Comparison of ENCODE assay signal across 1 cellular context in the genomic region with DNA sequence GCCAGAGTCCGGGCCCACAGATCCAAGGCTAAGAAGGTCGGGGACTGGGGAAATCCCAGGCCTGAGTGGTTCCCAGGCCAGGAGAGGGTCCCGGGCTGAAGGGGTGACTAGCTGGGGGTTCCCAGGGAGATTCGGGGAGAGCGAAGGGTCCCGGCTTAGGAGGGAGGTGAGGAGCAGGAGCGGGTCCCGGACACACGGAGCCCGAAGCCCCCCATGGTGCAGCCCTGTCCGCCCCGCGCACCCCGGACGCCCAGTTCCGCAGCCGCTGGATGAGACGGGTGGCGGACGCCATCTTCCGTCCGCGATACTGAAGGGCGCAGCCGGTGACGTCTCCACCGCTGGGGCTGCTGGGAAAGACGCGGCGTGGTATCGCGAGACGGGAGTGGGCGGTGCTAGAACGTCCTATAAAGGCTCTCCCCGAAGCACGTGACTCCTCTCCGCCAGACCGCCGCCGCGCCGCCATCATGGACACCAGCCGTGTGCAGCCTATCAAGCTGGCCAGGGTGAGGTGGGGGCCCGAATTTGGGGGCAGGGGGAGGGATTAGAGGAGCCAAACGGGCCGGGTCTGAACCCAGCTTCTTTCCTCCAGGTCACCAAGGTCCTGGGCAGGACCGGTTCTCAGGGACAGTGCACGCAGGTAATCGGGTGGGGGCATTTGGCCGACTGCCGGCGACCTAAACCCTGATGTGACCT.
TF ChIP-seq lines count a peak whose summit lies in the region.

A gene (minus strand): TSS at position 309 of the 693 bp plus-strand sequence. CDS start 17 bp downstream, at position 292.
A gene (plus strand): TSS at position 430 of the 693 bp plus-strand sequence. CDS start 35 bp downstream, at position 465.

TF ChIP-seq in GM23338, 12 proteins besides CTCF, POLR2A, EP300 and RAD21:
- no peak for TF ChIP-seq EZH2 (IDR thresholded peaks at IDR 0.05; ENCODE audit: low read depth, unreplicated experiment)
- TF ChIP-seq, protein P1, sequence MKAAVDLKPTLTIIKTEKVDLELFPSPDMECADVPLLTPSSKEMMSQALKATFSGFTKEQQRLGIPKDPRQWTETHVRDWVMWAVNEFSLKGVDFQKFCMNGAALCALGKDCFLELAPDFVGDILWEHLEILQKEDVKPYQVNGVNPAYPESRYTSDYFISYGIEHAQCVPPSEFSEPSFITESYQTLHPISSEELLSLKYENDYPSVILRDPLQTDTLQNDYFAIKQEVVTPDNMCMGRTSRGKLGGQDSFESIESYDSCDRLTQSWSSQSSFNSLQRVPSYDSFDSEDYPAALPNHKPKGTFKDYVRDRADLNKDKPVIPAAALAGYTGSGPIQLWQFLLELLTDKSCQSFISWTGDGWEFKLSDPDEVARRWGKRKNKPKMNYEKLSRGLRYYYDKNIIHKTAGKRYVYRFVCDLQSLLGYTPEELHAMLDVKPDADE (IDR thresholded peaks at IDR 0.05) = peak; percentile 90
- TF ChIP-seq CREB1 (CRISPR knock-in tag; IDR thresholded peaks at IDR 0.05; ENCODE audit: low read depth) = peak; percentile 96
- TF ChIP-seq ZNF331 (CRISPR knock-in tag; IDR thresholded peaks at IDR 0.05; ENCODE audit: low read depth) = no peak
- TF ChIP-seq EZH2phosphoT487 (IDR thresholded peaks at IDR 0.05; ENCODE audit: unreplicated experiment) = no peak
- TF ChIP-seq, protein P2, sequence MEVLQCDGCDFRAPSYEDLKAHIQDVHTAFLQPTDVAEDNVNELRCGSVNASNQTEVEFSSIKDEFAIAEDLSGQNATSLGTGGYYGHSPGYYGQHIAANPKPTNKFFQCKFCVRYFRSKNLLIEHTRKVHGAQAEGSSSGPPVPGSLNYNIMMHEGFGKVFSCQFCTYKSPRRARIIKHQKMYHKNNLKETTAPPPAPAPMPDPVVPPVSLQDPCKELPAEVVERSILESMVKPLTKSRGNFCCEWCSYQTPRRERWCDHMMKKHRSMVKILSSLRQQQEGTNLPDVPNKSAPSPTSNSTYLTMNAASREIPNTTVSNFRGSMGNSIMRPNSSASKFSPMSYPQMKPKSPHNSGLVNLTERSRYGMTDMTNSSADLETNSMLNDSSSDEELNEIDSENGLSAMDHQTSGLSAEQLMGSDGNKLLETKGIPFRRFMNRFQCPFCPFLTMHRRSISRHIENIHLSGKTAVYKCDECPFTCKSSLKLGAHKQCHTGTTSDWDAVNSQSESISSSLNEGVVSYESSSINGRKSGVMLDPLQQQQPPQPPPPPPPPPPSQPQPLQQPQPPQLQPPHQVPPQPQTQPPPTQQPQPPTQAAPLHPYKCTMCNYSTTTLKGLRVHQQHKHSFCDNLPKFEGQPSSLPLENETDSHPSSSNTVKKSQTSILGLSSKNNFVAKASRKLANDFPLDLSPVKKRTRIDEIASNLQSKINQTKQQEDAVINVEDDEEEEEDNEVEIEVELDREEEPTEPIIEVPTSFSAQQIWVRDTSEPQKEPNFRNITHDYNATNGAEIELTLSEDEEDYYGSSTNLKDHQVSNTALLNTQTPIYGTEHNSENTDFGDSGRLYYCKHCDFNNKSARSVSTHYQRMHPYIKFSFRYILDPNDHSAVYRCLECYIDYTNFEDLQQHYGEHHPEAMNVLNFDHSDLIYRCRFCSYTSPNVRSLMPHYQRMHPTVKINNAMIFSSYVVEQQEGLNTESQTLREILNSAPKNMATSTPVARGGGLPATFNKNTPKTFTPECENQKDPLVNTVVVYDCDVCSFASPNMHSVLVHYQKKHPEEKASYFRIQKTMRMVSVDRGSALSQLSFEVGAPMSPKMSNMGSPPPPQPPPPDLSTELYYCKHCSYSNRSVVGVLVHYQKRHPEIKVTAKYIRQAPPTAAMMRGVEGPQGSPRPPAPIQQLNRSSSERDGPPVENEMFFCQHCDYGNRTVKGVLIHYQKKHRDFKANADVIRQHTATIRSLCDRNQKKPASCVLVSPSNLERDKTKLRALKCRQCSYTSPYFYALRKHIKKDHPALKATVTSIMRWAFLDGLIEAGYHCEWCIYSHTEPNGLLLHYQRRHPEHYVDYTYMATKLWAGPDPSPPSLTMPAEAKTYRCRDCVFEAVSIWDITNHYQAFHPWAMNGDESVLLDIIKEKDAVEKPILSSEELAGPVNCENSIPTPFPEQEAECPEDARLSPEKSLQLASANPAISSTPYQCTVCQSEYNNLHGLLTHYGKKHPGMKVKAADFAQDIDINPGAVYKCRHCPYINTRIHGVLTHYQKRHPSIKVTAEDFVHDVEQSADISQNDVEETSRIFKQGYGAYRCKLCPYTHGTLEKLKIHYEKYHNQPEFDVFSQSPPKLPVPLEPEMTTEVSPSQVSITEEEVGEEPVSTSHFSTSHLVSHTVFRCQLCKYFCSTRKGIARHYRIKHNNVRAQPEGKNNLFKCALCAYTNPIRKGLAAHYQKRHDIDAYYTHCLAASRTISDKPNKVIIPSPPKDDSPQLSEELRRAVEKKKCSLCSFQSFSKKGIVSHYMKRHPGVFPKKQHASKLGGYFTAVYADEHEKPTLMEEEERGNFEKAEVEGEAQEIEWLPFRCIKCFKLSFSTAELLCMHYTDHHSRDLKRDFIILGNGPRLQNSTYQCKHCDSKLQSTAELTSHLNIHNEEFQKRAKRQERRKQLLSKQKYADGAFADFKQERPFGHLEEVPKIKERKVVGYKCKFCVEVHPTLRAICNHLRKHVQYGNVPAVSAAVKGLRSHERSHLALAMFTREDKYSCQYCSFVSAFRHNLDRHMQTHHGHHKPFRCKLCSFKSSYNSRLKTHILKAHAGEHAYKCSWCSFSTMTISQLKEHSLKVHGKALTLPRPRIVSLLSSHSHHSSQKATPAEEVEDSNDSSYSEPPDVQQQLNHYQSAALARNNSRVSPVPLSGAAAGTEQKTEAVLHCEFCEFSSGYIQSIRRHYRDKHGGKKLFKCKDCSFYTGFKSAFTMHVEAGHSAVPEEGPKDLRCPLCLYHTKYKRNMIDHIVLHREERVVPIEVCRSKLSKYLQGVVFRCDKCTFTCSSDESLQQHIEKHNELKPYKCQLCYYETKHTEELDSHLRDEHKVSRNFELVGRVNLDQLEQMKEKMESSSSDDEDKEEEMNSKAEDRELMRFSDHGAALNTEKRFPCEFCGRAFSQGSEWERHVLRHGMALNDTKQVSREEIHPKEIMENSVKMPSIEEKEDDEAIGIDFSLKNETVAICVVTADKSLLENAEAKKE (CRISPR knock-in tag; IDR thresholded peaks at IDR 0.05) = no peak
- TF ChIP-seq, protein P3, sequence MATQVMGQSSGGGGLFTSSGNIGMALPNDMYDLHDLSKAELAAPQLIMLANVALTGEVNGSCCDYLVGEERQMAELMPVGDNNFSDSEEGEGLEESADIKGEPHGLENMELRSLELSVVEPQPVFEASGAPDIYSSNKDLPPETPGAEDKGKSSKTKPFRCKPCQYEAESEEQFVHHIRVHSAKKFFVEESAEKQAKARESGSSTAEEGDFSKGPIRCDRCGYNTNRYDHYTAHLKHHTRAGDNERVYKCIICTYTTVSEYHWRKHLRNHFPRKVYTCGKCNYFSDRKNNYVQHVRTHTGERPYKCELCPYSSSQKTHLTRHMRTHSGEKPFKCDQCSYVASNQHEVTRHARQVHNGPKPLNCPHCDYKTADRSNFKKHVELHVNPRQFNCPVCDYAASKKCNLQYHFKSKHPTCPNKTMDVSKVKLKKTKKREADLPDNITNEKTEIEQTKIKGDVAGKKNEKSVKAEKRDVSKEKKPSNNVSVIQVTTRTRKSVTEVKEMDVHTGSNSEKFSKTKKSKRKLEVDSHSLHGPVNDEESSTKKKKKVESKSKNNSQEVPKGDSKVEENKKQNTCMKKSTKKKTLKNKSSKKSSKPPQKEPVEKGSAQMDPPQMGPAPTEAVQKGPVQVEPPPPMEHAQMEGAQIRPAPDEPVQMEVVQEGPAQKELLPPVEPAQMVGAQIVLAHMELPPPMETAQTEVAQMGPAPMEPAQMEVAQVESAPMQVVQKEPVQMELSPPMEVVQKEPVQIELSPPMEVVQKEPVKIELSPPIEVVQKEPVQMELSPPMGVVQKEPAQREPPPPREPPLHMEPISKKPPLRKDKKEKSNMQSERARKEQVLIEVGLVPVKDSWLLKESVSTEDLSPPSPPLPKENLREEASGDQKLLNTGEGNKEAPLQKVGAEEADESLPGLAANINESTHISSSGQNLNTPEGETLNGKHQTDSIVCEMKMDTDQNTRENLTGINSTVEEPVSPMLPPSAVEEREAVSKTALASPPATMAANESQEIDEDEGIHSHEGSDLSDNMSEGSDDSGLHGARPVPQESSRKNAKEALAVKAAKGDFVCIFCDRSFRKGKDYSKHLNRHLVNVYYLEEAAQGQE (IDR thresholded peaks at IDR 0.05; ENCODE audit: unreplicated experiment) = no peak
- TF ChIP-seq NANOG (IDR thresholded peaks at IDR 0.05; ENCODE audit: borderline replicate concordance) = no peak
- peak; percentile 93 for TF ChIP-seq POLR2AphosphoS5 (IDR thresholded peaks at IDR 0.05; ENCODE audit: low read depth)
- TF ChIP-seq JUNB (IDR thresholded peaks at IDR 0.05; ENCODE audit: unreplicated experiment) = no peak
- TF ChIP-seq ZNF114 (CRISPR knock-in tag; IDR thresholded peaks at IDR 0.05) = peak; percentile 55; the same call in 1 of the 2 replicates
- no peak for TF ChIP-seq STAT1 (IDR thresholded peaks at IDR 0.05; ENCODE audit: unreplicated experiment)
TF ChIP-seq in GM23338: peak in this region for 4.
